In the genomic region with DNA sequence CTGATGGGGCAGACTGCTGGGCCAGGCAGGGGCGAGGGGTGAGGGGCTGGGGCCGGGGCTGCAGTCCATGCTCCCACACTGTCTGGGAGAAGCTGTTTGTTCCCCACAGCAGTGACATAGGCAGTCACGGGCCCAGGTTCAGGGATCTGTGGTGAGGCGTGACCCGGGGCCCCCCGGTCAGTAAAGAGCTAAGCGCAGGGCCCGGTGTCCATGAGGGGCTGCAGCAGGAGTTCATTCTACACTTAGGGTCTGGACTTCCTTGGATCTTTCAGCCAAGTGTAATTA, we compare ENCODE assay signal across 20 cellular contexts.
"Had no signal": no experiment of that assay in that cellular context is flagged by ENCODE, and none has a peak within 500 bp of the region (broad histone marks: within the 10 kb centered on the region; RNA-seq: fewer than 3 reads in every experiment).

No MANE protein-coding gene starts in this region.

- ATAC-seq: SK-N-SH treated with all-trans-retinoic acid at 6 μM for 48 hours had no signal

- DNase-seq: IMR-90, Karpas-422, KG1, MG63, NCI-H1092, NCI-H1105 treated with DMSO at 0.1 percent for 48 hours, NCI-H1417 treated with DMSO at 0.1 percent for 48 hours, NCI-H146, NCI-H1694 treated with DMSO at 0.1 percent for 48 hours, NCI-H1930, NCI-H2081, NCI-H2107, NCI-H2227 treated with DMSO at 0.1 percent for 48 hours, NCI-H524, NCI-H526 treated with DMSO at 0.1 percent for 48 hours, NCI-H774, RPMI8226, SHP77 treated with DMSO at 0.1 percent for 48 hours, SJCRH30 had no signal

- H3K27ac ChIP-seq: SJCRH30 had no signal
